ENCODE assay signal across 21 cellular contexts in the genomic region with DNA sequence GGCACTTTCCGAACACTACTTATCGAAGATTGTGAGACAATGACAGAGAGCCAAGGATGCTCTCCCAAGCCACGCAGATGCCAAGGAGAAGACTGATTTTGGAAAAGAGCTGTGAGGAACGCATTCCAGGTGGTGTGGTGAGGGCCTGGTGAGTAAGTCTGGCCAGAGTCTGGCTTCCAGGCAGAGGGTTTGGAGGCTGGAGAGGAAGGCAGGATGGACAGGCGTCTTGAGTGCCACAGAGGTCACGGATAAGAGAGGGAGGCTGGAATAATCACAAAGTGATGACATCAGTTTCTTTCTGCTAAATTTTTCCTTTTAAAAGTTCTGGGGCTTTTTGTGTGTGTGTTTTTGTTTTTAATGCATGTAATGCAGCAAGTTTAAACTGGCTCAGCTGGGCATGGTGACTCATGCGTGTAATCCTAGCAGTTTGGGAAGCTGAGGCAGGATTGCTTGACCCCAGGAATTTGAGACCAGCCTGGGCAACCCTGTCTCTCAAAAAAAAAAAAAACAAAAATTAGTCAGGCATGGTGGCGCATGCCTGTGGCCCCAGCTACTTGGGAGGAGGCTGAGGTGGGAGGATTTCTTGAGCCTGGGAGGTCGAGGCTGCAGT.
DNase-seq lines count a peak whose midpoint lies in the region; ATAC-seq, FAIRE-seq and TF ChIP-seq lines count a peak whose summit lies in the region.
"Had no signal": no experiment of that assay in that cellular context is flagged by ENCODE, and none has a peak within 500 bp of the region (broad histone marks: within the 10 kb centered on the region; RNA-seq: fewer than 3 reads in every experiment).

No MANE protein-coding gene starts in this region.

- no peak for TF ChIP-seq POLR2A in H54 (IDR thresholded peaks at IDR 0.05; ENCODE audit: low read depth, low read length)

- H3K9me3 ChIP-seq in neuronal stem cell (replicated peaks in 1 of 2; ENCODE audit: control insufficient read depth in 2 of 2, insufficient read depth in 1 of 2, low read depth in 1 of 2, low read length in 2 of 2): peaks cover 0 to 2% of the 10 kb centered on the region in 2 donors

- H3K18ac ChIP-seq in neuronal stem cell (ENCODE audit: low read length): peak overlapping the region; percentile 77

- no peak for TF ChIP-seq CTCF in epithelial cell of esophagus (IDR thresholded peaks at IDR 0.05; ENCODE audit: insufficient read depth, low read depth, low read length, missing control alignments)

- ATAC-seq in stimulated activated naive CD8-positive, alpha-beta T cell treated with anti-CD3 and anti-CD28 coated beads, Interleukin-15, Interleukin-2, amounts not matched to agents 100 U/mL and 50 U/mL, for 24 hours: no peak
- ATAC-seq: K562 had no signal

- H2AFZ ChIP-seq in neuronal stem cell (ENCODE audit: low read length): no peak overlapping the region

- no peak overlapping the region for H3K23ac ChIP-seq in neuronal stem cell (ENCODE audit: low read depth, low read length, poor library complexity)

- no peak overlapping the region for H4K91ac ChIP-seq in neuronal stem cell (ENCODE audit: low read depth, low read length, poor library complexity)

- no peak overlapping the region for H3K4me2 ChIP-seq in neuronal stem cell (ENCODE audit: insufficient read depth, low read length, poor library complexity, severe bottlenecking)

- H3K4me1 ChIP-seq in neuronal stem cell (ENCODE audit: control insufficient read depth in 2 of 2, insufficient read depth in 1 of 2, low read depth in 1 of 2, low read length in 2 of 2): peaks cover 0 to 3% of the 10 kb centered on the region in 2 donors

- DNase-seq in H54 (ENCODE audit: insufficient read length, low spot score) (no peak), RPMI7951 (ENCODE audit: low read depth) (peak; percentile 61), epithelial cell of esophagus (ENCODE audit: low read depth) (peak; percentile 74), neuronal stem cell (ENCODE audit: low spot score) (no peak), kidney glomerular epithelial cell (lab: John Stamatoyannopoulos, UW) (no peak), KG1 (lab: John Stamatoyannopoulos, UW) (no peak)
- no peak for DNase-seq in stimulated activated naive CD8-positive, alpha-beta T cell treated with anti-CD3 and anti-CD28 coated beads, Interleukin-15, Interleukin-2, amounts not matched to agents 100 U/mL and 50 U/mL, for 24 hours
- DNase-seq in activated CD4-positive, alpha-beta T cell treated with anti-CD3 and anti-CD28 coated beads for 4 hours: no peak
- DNase-seq: Calu3; CD8-positive, alpha-beta memory T cell; DMS153; GF-D8; H7; MV-4-11; NCI-H1105 treated with DMSO at 0.1 percent for 48 hours; NCI-H446 treated with DMSO at 0.1 percent for 48 hours; NCI-H526 treated with DMSO at 0.1 percent for 48 hours; SHP77 had no signal

- no peak overlapping the region for H2BK5ac ChIP-seq in neuronal stem cell (ENCODE audit: low read length)

- H3K14ac ChIP-seq in neuronal stem cell (ENCODE audit: low read length): no peak overlapping the region

- peak; percentile 38 for FAIRE-seq in H54 (lab: Jason Lieb, UNC)
- FAIRE-seq: A204.1, K562 had no signal

- H4K8ac ChIP-seq in neuronal stem cell (ENCODE audit: low read depth, low read length): no peak overlapping the region

- H2BK15ac ChIP-seq in neuronal stem cell (ENCODE audit: low read length): no peak overlapping the region

- H3K27ac ChIP-seq in neuronal stem cell (replicated peaks; ENCODE audit: low read length): no peak overlapping the region
- H3K27ac ChIP-seq: C4-2B had no signal

- no peaks in the 10 kb centered on the region for H3K79me1 ChIP-seq in neuronal stem cell (ENCODE audit: low read depth, low read length)

- no peak overlapping the region for H2AK5ac ChIP-seq in neuronal stem cell (ENCODE audit: low read depth, low read length)

- no peaks in the 10 kb centered on the region for H3K27me3 ChIP-seq in neuronal stem cell (ENCODE audit: control insufficient read depth in 3 of 3, insufficient read depth in 3 of 3, low read depth in 1 of 3, low read length in 3 of 3)

- WGBS in neuronal stem cell (ENCODE audit: extremely low coverage in 2 of 2, insufficient read length in 2 of 2, insufficient replicate concordance in 1 of 2), 2 donors: no CpG with 5 or more reads among the region's 9 CpGs

- H2BK12ac ChIP-seq in neuronal stem cell (ENCODE audit: low read length): no peak overlapping the region

- no peaks in the 10 kb centered on the region for H3K36me3 ChIP-seq in neuronal stem cell (replicated peaks in 1 of 2; ENCODE audit: control insufficient read depth in 2 of 2, insufficient read depth in 2 of 2, low read length in 2 of 2)

- H3K9ac ChIP-seq in neuronal stem cell (ENCODE audit: low read depth, low read length, poor library complexity): no peak overlapping the region

- H3K4me3 ChIP-seq in epithelial cell of esophagus (ENCODE audit: low read length) (no peak overlapping the region), neuronal stem cell (ENCODE audit: low read length in 2 of 2) (no peak overlapping the region)
- H3K4me3 ChIP-seq: K562 had no signal

- H3K4ac ChIP-seq in neuronal stem cell (ENCODE audit: low read length): no peak overlapping the region

- no peak overlapping the region for H2BK120ac ChIP-seq in neuronal stem cell (ENCODE audit: low read depth, low read length)

Comparison
In these comparisons a context has a peak if more than half of its experiments do, and no peak if none do; other contexts are left out.
1. DNase-seq: peak in RPMI7951 (single experiment) and epithelial cell of esophagus (single experiment); none in H54 (single experiment), neuronal stem cell (single experiment), kidney glomerular epithelial cell (single experiment), stimulated activated naive CD8-positive, alpha-beta T cell treated with anti-CD3 and anti-CD28 coated beads, Interleukin-15, Interleukin-2, amounts not matched to agents 100 U/mL and 50 U/mL, for 24 hours (single experiment), KG1 (single experiment) and activated CD4-positive, alpha-beta T cell treated with anti-CD3 and anti-CD28 coated beads for 4 hours (0 of 2).